ENCODE assay signal across 25 cellular contexts in genomic region chr11:120056301-120057027, GRCh38.
A peak's percentile ranks its signal among the peaks of the same experiment; 100 is the strongest.
DNase-seq lines count a peak whose midpoint lies in the region; ATAC-seq, FAIRE-seq and TF ChIP-seq lines count a peak whose summit lies in the region.
"Had no signal": no experiment of that assay in that cellular context is flagged by ENCODE, and none has a peak within 500 bp of the region (broad histone marks: within the 10 kb centered on the region; RNA-seq: fewer than 3 reads in every experiment).

No MANE protein-coding gene starts in this region.

- no peaks in the 10 kb centered on the region for H3K36me3 ChIP-seq in astrocyte (ENCODE audit: insufficient read depth, low read length)
- no peaks in the 10 kb centered on the region for H3K36me3 ChIP-seq in hepatocyte (replicated peaks; ENCODE audit: insufficient read depth, low read depth)
- H3K36me3 ChIP-seq in gastrocnemius medialis: no peaks in the 10 kb centered on the region
- H3K36me3 ChIP-seq: spleen had no signal

- TF ChIP-seq CTCF in astrocyte (IDR thresholded peaks at IDR 0.05; ENCODE audit: insufficient read depth, low read depth, low read length): no peak
- no peak for TF ChIP-seq CTCF in hepatocyte (IDR thresholded peaks at IDR 0.05; ENCODE audit: poor library complexity)
- no peak for TF ChIP-seq CTCF in osteocyte (IDR thresholded peaks at IDR 0.05)
- TF ChIP-seq CTCF in chondrocyte (IDR thresholded peaks at IDR 0.05): no peak
- TF ChIP-seq CTCF in gastrocnemius medialis (IDR thresholded peaks at IDR 0.05 in 4 of 5, conservative IDR thresholded peaks at IDR 0.05 in 1 of 5): no peak

- H3K9me2 ChIP-seq in hepatocyte (replicated peaks; ENCODE audit: insufficient read depth): no peaks in the 10 kb centered on the region

- no peak for ATAC-seq in activated naive CD4-positive, alpha-beta T cell treated with anti-CD3 and anti-CD28 coated beads, Interleukin-2, amount 50 U/mL, for 72 hours
- no peak for ATAC-seq in gastrocnemius medialis
- ATAC-seq: activated CD4-positive, alpha-beta T cell treated with anti-CD3 and anti-CD28 coated beads for 36 hours; naive thymus-derived CD8-positive, alpha-beta T cell; stimulated activated naive CD8-positive, alpha-beta T cell treated with anti-CD3 and anti-CD28 coated beads, Interleukin-15, amount 100 ng/mL, for 72 hours had no signal

- DNase-seq in Ammon's horn (ENCODE audit: low spot score): peak; percentile 34
- no peak for DNase-seq in astrocyte (ENCODE audit: low read depth)
- DNase-seq in hepatocyte (ENCODE audit: low spot score): no peak
- peak; percentile 75 for DNase-seq in osteocyte (ENCODE audit: extremely low spot score, unreplicated experiment)
- no peak for DNase-seq in chondrocyte (ENCODE audit: low spot score)
- DNase-seq in putamen (ENCODE audit: low spot score): no peak
- DNase-seq in activated naive CD4-positive, alpha-beta T cell treated with anti-CD3 and anti-CD28 coated beads, Interleukin-2, amount 50 U/mL, for 72 hours (ENCODE audit: low spot score in 2 of 2): no peak
- DNase-seq in gastrocnemius medialis: no peak
- DNase-seq: activated CD4-positive, alpha-beta T cell treated with anti-CD3 and anti-CD28 coated beads for 36 hours; Calu3; foreskin fibroblast; HCEC 1CT; kidney; naive thymus-derived CD8-positive, alpha-beta T cell; NCI-H1436 treated with DMSO at 0.1 percent for 48 hours; NCI-H69; OCI-M1; SHP77; spleen; stimulated activated CD4-positive, alpha-beta T cell treated with anti-CD3 and anti-CD28 coated beads, Interleukin-4, amount 100 ng/mL, for 24 hours; stimulated activated naive CD8-positive, alpha-beta T cell treated with anti-CD3 and anti-CD28 coated beads, Interleukin-15, amount 100 ng/mL, for 72 hours had no signal

- no peak overlapping the region for H3K9ac ChIP-seq in astrocyte (ENCODE audit: low read length)

- H3K27me3 ChIP-seq in astrocyte (ENCODE audit: insufficient read depth, low read length): peaks cover 2% of the 10 kb centered on the region
- no peaks in the 10 kb centered on the region for H3K27me3 ChIP-seq in hepatocyte
- no peaks in the 10 kb centered on the region for H3K27me3 ChIP-seq in gastrocnemius medialis

- H3K27ac Mint-ChIP-seq in astrocyte (ENCODE audit: unreplicated experiment) (peak overlapping the region; percentile 94), osteocyte (ENCODE audit: unreplicated experiment) (no peak overlapping the region), chondrocyte (ENCODE audit: unreplicated experiment) (no peak overlapping the region)
- H3K27ac Mint-ChIP-seq in activated naive CD4-positive, alpha-beta T cell treated with anti-CD3 and anti-CD28 coated beads, Interleukin-2, amount 50 U/mL, for 72 hours: no peak overlapping the region
- H3K27ac Mint-ChIP-seq: activated CD4-positive, alpha-beta T cell treated with anti-CD3 and anti-CD28 coated beads for 36 hours; activated T-helper 2 cell treated with anti-CD3 and anti-CD28 coated beads, Interferon-gamma antibody, Interleukin-2, Interleukin-4, amounts not matched to agents 10 μg/mL and 5 μg/mL and 100 μg/mL, durations not matched to agents 14 hours and 24 hours and 36 hours; naive thymus-derived CD8-positive, alpha-beta T cell; stimulated activated naive CD8-positive, alpha-beta T cell treated with anti-CD3 and anti-CD28 coated beads, Interleukin-15, amount 100 ng/mL, for 72 hours had no signal

- intact Hi-C loops in gastrocnemius medialis (cut with DNase I; ENCODE audit: low total_unique reads): no loop called here

- H3K9me3 ChIP-seq in astrocyte (ENCODE audit: insufficient read depth, low read depth, low read length) (peaks cover 5% of the 10 kb centered on the region), hepatocyte (ENCODE audit: low read depth) (no peaks in the 10 kb centered on the region), gastrocnemius medialis (no peaks in the 10 kb centered on the region)
- H3K9me3 ChIP-seq: spleen had no signal

- H3K79me2 ChIP-seq in astrocyte (ENCODE audit: insufficient read depth, low read length) (no peaks in the 10 kb centered on the region), hepatocyte (no peaks in the 10 kb centered on the region)

- TF ChIP-seq POLR2A in gastrocnemius medialis (IDR thresholded peaks at IDR 0.05): no peak

- peaks cover 18% of the 10 kb centered on the region for H3K9me3 Mint-ChIP-seq in astrocyte (ENCODE audit: unreplicated experiment)
- H3K9me3 Mint-ChIP-seq in osteocyte (ENCODE audit: unreplicated experiment): peaks cover 5% of the 10 kb centered on the region
- H3K9me3 Mint-ChIP-seq in chondrocyte (ENCODE audit: low read depth): peaks cover 10% of the 10 kb centered on the region
- H3K9me3 Mint-ChIP-seq in activated naive CD4-positive, alpha-beta T cell treated with anti-CD3 and anti-CD28 coated beads, Interleukin-2, amount 50 U/mL, for 72 hours: no peaks in the 10 kb centered on the region
- H3K9me3 Mint-ChIP-seq: activated T-helper 2 cell treated with anti-CD3 and anti-CD28 coated beads, Interferon-gamma antibody, Interleukin-2, Interleukin-4, amounts not matched to agents 10 μg/mL and 5 μg/mL and 100 μg/mL, durations not matched to agents 14 hours and 24 hours and 36 hours; naive thymus-derived CD8-positive, alpha-beta T cell; stimulated activated naive CD8-positive, alpha-beta T cell treated with anti-CD3 and anti-CD28 coated beads, Interleukin-15, amount 100 ng/mL, for 72 hours had no signal

- H3K4me3 ChIP-seq in astrocyte (ENCODE audit: insufficient read depth, low read depth, low read length) (no peak overlapping the region), hepatocyte (no peak overlapping the region), gastrocnemius medialis (no peak overlapping the region)
- H3K4me3 ChIP-seq: lung, spleen had no signal

- H3K36me3 Mint-ChIP-seq in astrocyte (ENCODE audit: low read depth, unreplicated experiment) (peaks cover 1% of the 10 kb centered on the region), osteocyte (ENCODE audit: unreplicated experiment) (no peaks in the 10 kb centered on the region), chondrocyte (ENCODE audit: low read depth) (no peaks in the 10 kb centered on the region)
- H3K36me3 Mint-ChIP-seq in activated naive CD4-positive, alpha-beta T cell treated with anti-CD3 and anti-CD28 coated beads, Interleukin-2, amount 50 U/mL, for 72 hours: no peaks in the 10 kb centered on the region
- H3K36me3 Mint-ChIP-seq: naive thymus-derived CD8-positive, alpha-beta T cell had no signal

- H3K4me1 Mint-ChIP-seq in astrocyte (ENCODE audit: low read depth, unreplicated experiment) (peaks cover 40% of the 10 kb centered on the region), osteocyte (ENCODE audit: unreplicated experiment) (no peaks in the 10 kb centered on the region), chondrocyte (ENCODE audit: low read depth) (peaks cover 17% of the 10 kb centered on the region)
- H3K4me1 Mint-ChIP-seq: activated CD4-positive, alpha-beta T cell treated with anti-CD3 and anti-CD28 coated beads for 36 hours; naive thymus-derived CD8-positive, alpha-beta T cell; stimulated activated naive CD8-positive, alpha-beta T cell treated with anti-CD3 and anti-CD28 coated beads, Interleukin-15, amount 100 ng/mL, for 72 hours had no signal

- FAIRE-seq in astrocyte (lab: Jason Lieb, UNC): no peak
- FAIRE-seq: endothelial cell of umbilical vein, kidney, TTC549 had no signal

- H3K4me2 ChIP-seq in astrocyte (ENCODE audit: low read length) (no peak overlapping the region), hepatocyte (no peak overlapping the region)

- H3K27me3 Mint-ChIP-seq in astrocyte (ENCODE audit: low read depth, unreplicated experiment) (peaks cover 4% of the 10 kb centered on the region), osteocyte (ENCODE audit: unreplicated experiment) (peaks cover 3% of the 10 kb centered on the region), chondrocyte (ENCODE audit: low read depth) (peaks cover 6% of the 10 kb centered on the region)

- H3K4me1 ChIP-seq in astrocyte (ENCODE audit: insufficient read depth, low read length) (peaks cover 5% of the 10 kb centered on the region), hepatocyte (ENCODE audit: insufficient read depth) (peaks cover 5% of the 10 kb centered on the region), gastrocnemius medialis (no peaks in the 10 kb centered on the region)
- H3K4me1 ChIP-seq: spleen had no signal

- H3K4me3 Mint-ChIP-seq in astrocyte (ENCODE audit: unreplicated experiment): peak overlapping the region; percentile 60
- H3K4me3 Mint-ChIP-seq in osteocyte (ENCODE audit: unreplicated experiment): no peak overlapping the region
- no peak overlapping the region for H3K4me3 Mint-ChIP-seq in chondrocyte (ENCODE audit: unreplicated experiment)
- H3K4me3 Mint-ChIP-seq: activated CD4-positive, alpha-beta T cell treated with anti-CD3 and anti-CD28 coated beads for 36 hours; naive thymus-derived CD8-positive, alpha-beta T cell; stimulated activated naive CD8-positive, alpha-beta T cell treated with anti-CD3 and anti-CD28 coated beads, Interleukin-15, amount 100 ng/mL, for 72 hours had no signal

- H4K20me1 ChIP-seq in astrocyte (ENCODE audit: insufficient read depth, low read length) (no peaks in the 10 kb centered on the region), hepatocyte (ENCODE audit: insufficient read depth, poor library complexity, severe bottlenecking) (no peaks in the 10 kb centered on the region)

- in situ Hi-C loops in gastrocnemius medialis (cut with MboI; ENCODE audit: low sequenced_read_pairs in 4 of 4): no loop called here

- WGBS in hepatocyte (ENCODE audit: low lambda C conversion rate, missing lambda C conversion rate): 94% methylated on average over 10 of the region's 10 CpGs

- H3K27ac ChIP-seq in astrocyte (ENCODE audit: low read depth, low read length): no peak overlapping the region
- peak overlapping the region; percentile 17 for H3K27ac ChIP-seq in hepatocyte
- no peak overlapping the region for H3K27ac ChIP-seq in gastrocnemius medialis
- H3K27ac ChIP-seq: spleen had no signal

- no peak overlapping the region for H2AFZ ChIP-seq in astrocyte (ENCODE audit: low read depth, low read length)
- no peak overlapping the region for H2AFZ ChIP-seq in hepatocyte

Comparison
In these comparisons a context has a peak if more than half of its experiments do, and no peak if none do; other contexts are left out.
1. DNase-seq: peak in Ammon's horn (single experiment) and osteocyte (single experiment); none in astrocyte (single experiment), hepatocyte (single experiment), chondrocyte (single experiment), putamen (single experiment), activated naive CD4-positive, alpha-beta T cell treated with anti-CD3 and anti-CD28 coated beads, Interleukin-2, amount 50 U/mL, for 72 hours (0 of 2) and gastrocnemius medialis (0 of 2).